Comparison of ENCODE assay signal across 22 cellular contexts in genomic region chr1:241250465-241250864, GRCh38.
DNase-seq lines count a peak whose midpoint lies in the region; ATAC-seq, FAIRE-seq and TF ChIP-seq lines count a peak whose summit lies in the region.
"Had no signal": no experiment of that assay in that cellular context is flagged by ENCODE, and none has a peak within 500 bp of the region (broad histone marks: within the 10 kb centered on the region; RNA-seq: fewer than 3 reads in every experiment).

No MANE protein-coding gene starts in this region.

- no TSS peak for BruUV-seq in Caco-2 (replicated peaks; lab: Mats Ljungman, UMichigan)

- peaks cover 20% of the 10 kb centered on the region for H3K9me3 Mint-ChIP-seq in Caco-2 (ENCODE audit: unreplicated experiment)

- no peak overlapping the region for H3K4me3 Mint-ChIP-seq in Caco-2 (ENCODE audit: unreplicated experiment)
- H3K4me3 Mint-ChIP-seq: activated naive CD8-positive, alpha-beta T cell treated with anti-CD3 and anti-CD28 coated beads, Interleukin-2, amount 50 U/mL, for 24 hours; CD4-positive, CD25-positive, alpha-beta regulatory T cell; stimulated activated naive CD8-positive, alpha-beta T cell treated with anti-CD3 and anti-CD28 coated beads, Interleukin-15, Interleukin-2, amounts not matched to agents 100 ng/mL and 50 ng/mL, for 24 hours had no signal

- 0 out of 2 replicates have a peak, but pooled peaks cover 6% of the 10 kb centered on the region for H3K4me1 ChIP-seq in Caco-2
- no peaks in the 10 kb centered on the region for H3K4me1 ChIP-seq in colonic mucosa
- H3K4me1 ChIP-seq: SJSA1 had no signal

- H3K36me3 ChIP-seq in Caco-2 (ENCODE audit: control insufficient read depth, insufficient read depth, low read length) (no peaks in the 10 kb centered on the region), colonic mucosa (no peaks in the 10 kb centered on the region)
- H3K36me3 ChIP-seq: brain microvascular endothelial cell, ovary, SJSA1 had no signal

- no peak for ATAC-seq in HG03342 (IDR thresholded peaks at IDR 0.05; ENCODE audit: unreplicated experiment)
- ATAC-seq: activated naive CD8-positive, alpha-beta T cell treated with anti-CD3 and anti-CD28 coated beads, Interleukin-2, amount 50 U/mL, for 24 hours had no signal

- no peak overlapping the region for H3K27ac Mint-ChIP-seq in Caco-2 (ENCODE audit: unreplicated experiment)
- H3K27ac Mint-ChIP-seq: activated naive CD8-positive, alpha-beta T cell treated with anti-CD3 and anti-CD28 coated beads, Interleukin-2, amount 50 U/mL, for 24 hours; CD4-positive, CD25-positive, alpha-beta regulatory T cell; stimulated activated naive CD8-positive, alpha-beta T cell treated with anti-CD3 and anti-CD28 coated beads, Interleukin-15, Interleukin-2, amounts not matched to agents 100 ng/mL and 50 ng/mL, for 24 hours had no signal

- no peaks in the 10 kb centered on the region for H3K27me3 Mint-ChIP-seq in Caco-2 (ENCODE audit: insufficient read depth, unreplicated experiment)
- H3K27me3 Mint-ChIP-seq: activated naive CD8-positive, alpha-beta T cell treated with anti-CD3 and anti-CD28 coated beads, Interleukin-2, amount 50 U/mL, for 24 hours; CD4-positive, CD25-positive, alpha-beta regulatory T cell; stimulated activated naive CD8-positive, alpha-beta T cell treated with anti-CD3 and anti-CD28 coated beads, Interleukin-15, Interleukin-2, amounts not matched to agents 100 ng/mL and 50 ng/mL, for 24 hours had no signal

- CTCF ChIA-PET in Caco-2 (lab: Charles Lee), result no interaction called here

- no peaks in the 10 kb centered on the region for H3K4me1 Mint-ChIP-seq in Caco-2 (ENCODE audit: low read depth, unreplicated experiment)
- H3K4me1 Mint-ChIP-seq: CD4-positive, CD25-positive, alpha-beta regulatory T cell had no signal

- no peak overlapping the region for H3K27ac ChIP-seq in colonic mucosa
- H3K27ac ChIP-seq: brain microvascular endothelial cell, GM23248, ovary, SJSA1 had no signal

- DNase-seq in Caco-2 (peak; percentile 44 to 53), NCI-H1436 treated with DMSO at 0.1 percent for 48 hours (lab: John Stamatoyannopoulos, UW) (peak; percentile 90), NCI-H510A (lab: John Stamatoyannopoulos, UW) (peak; percentile 61), colonic mucosa (peak; percentile 30), GM12891 (ENCODE audit: insufficient read length, low spot score) (no peak), dermis blood vessel endothelial cell (no peak), lower leg skin (ENCODE audit: low spot score in 2 of 2) (no peak)
- DNase-seq: activated CD4-positive, alpha-beta T cell treated with anti-CD3 and anti-CD28 coated beads for 4 hours; activated naive CD8-positive, alpha-beta T cell treated with anti-CD3 and anti-CD28 coated beads, Interleukin-2, amount 50 U/mL, for 24 hours; brain microvascular endothelial cell; CD4-positive, CD25-positive, alpha-beta regulatory T cell; erythroblast; GM23248; NCI-H446 treated with DMSO at 0.1 percent for 48 hours; ovary; stimulated activated CD4-positive, alpha-beta T cell treated with anti-CD3 and anti-CD28 coated beads, Interleukin-2, amount 100 ng/mL, for 24 hours; T1000; trophoblast cell had no signal

- H3K4me3 ChIP-seq in Caco-2 (ENCODE audit: low read depth, low read length), result no peak overlapping the region
- H3K4me3 ChIP-seq in colonic mucosa, result no peak overlapping the region
- no peak overlapping the region for H3K4me3 ChIP-seq in lower leg skin (ENCODE audit: low read depth, poor library complexity, severe bottlenecking)
- H3K4me3 ChIP-seq: GM23248, ovary, SJSA1 had no signal

- TF ChIP-seq CTCF in Caco-2 (IDR thresholded peaks at IDR 0.05; ENCODE audit: insufficient read depth in 1 of 2, low read depth in 1 of 2, low read length in 1 of 2, severe bottlenecking in 1 of 2, unreplicated experiment in 1 of 2) (no peak), colonic mucosa (IDR thresholded peaks at IDR 0.05) (no peak), lower leg skin (IDR thresholded peaks at IDR 0.05) (no peak)

- intact Hi-C loops in Caco-2 (cut with micrococcal nuclease; ENCODE audit: unreplicated experiment) (loop anchor here (2.0 kb wide), 1 partner anchor 38 kb away; no protein-coding TSS in a partner anchor), colonic mucosa (cut with DNase I) (no loop called here), lower leg skin (cut with DNase I; ENCODE audit: low total_unique reads) (no loop called here)

- WGBS in lower leg skin, 2 donors, result 78 to 86% methylated on average over 1 of the region's 1 CpG

- H3K36me3 Mint-ChIP-seq in Caco-2 (ENCODE audit: insufficient read depth, unreplicated experiment), result no peaks in the 10 kb centered on the region
- H3K36me3 Mint-ChIP-seq: CD4-positive, CD25-positive, alpha-beta regulatory T cell had no signal

- POLR2A ChIA-PET in Caco-2 (lab: Charles Lee), result no interaction called here

- TF ChIP-seq POLR2A in GM12891 (IDR thresholded peaks at IDR 0.05; ENCODE audit: low read depth, low read length), result no peak
- TF ChIP-seq POLR2A in lower leg skin (IDR thresholded peaks at IDR 0.05), result no peak

- FAIRE-seq in GM12891 (lab: Jason Lieb, UNC), result no peak
- FAIRE-seq: frontal cortex had no signal

- H3K9me3 ChIP-seq in Caco-2 (no peaks in the 10 kb centered on the region), colonic mucosa (no peaks in the 10 kb centered on the region)
- H3K9me3 ChIP-seq: ovary, SJSA1 had no signal

- H3K9ac ChIP-seq in colonic mucosa (ENCODE audit: low read depth in 2 of 2, low read length in 2 of 2), result no peak overlapping the region
- H3K9ac ChIP-seq: GM23248 had no signal

- H3K27me3 ChIP-seq in Caco-2 (replicated peaks; ENCODE audit: control insufficient read depth, insufficient read depth, low read length), result no peaks in the 10 kb centered on the region
- H3K27me3 ChIP-seq in colonic mucosa, result no peaks in the 10 kb centered on the region
- H3K27me3 ChIP-seq: brain microvascular endothelial cell, ovary, SJSA1 had no signal

TF ChIP-seq in GM12891, 5 proteins besides CTCF, POLR2A, EP300 and RAD21:
- TF ChIP-seq PAX5 (IDR thresholded peaks at IDR 0.05; ENCODE audit: insufficient read depth, low read length, severe bottlenecking) (no peak), POLR2AphosphoS5 (IDR thresholded peaks at IDR 0.05; ENCODE audit: low read depth, low read length) (no peak), TAF1 (IDR thresholded peaks at IDR 0.05; ENCODE audit: low read depth, low read length) (no peak), SPI1 (IDR thresholded peaks at IDR 0.05; ENCODE audit: low read depth, low read length) (no peak), POU2F2 (IDR thresholded peaks at IDR 0.05; ENCODE audit: low read depth, low read length) (no peak)

Comparison
In these comparisons a context has a peak if more than half of its experiments do, and no peak if none do; other contexts are left out.
1. DNase-seq: peak in Caco-2 (2 of 2), NCI-H1436 treated with DMSO at 0.1 percent for 48 hours (single experiment), NCI-H510A (single experiment) and colonic mucosa (single experiment); none in GM12891 (single experiment), dermis blood vessel endothelial cell (single experiment) and lower leg skin (0 of 2).